Comparison of ENCODE assay signal across 28 cellular contexts in the genomic region with DNA sequence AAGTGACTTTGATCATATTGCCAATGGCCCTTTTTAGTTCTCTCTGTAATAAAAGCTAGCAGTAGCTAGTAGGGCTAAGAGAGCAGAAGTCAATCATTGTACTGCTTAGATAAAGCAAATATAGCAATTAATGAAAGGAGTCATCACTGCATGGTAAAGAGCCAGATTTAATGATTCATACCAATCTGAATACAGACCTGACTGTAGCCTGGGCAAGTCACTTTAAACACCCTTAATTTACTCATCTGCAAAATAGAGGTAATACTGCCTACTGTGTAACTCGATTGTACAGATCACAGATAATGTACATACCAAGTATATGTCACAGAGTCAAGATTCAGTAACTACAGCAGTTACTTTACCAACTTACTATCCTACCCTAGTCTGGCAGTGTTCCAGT.
DNase-seq lines count a peak whose midpoint lies in the region; ATAC-seq and TF ChIP-seq lines count a peak whose summit lies in the region.
"Had no signal": no experiment of that assay in that cellular context is flagged by ENCODE, and none has a peak within 500 bp of the region (broad histone marks: within the 10 kb centered on the region; RNA-seq: fewer than 3 reads in every experiment).

No MANE protein-coding gene starts in this region.

- H3K36me3 Mint-ChIP-seq in activated naive CD4-positive, alpha-beta T cell treated with anti-CD3 and anti-CD28 coated beads, Interleukin-2, amount 50 U/mL, for 24 hours, result peaks cover 11% of the 10 kb centered on the region

- H3K27ac Mint-ChIP-seq in activated naive CD4-positive, alpha-beta T cell treated with anti-CD3 and anti-CD28 coated beads, Interleukin-2, amount 50 U/mL, for 24 hours, result peak overlapping the region; percentile 14
- H3K27ac Mint-ChIP-seq in stimulated activated naive CD8-positive, alpha-beta T cell treated with anti-CD3 and anti-CD28 coated beads, Interleukin-15, amount 100 ng/mL, for 72 hours, result no peak overlapping the region
- H3K27ac Mint-ChIP-seq: activated CD4-positive, alpha-beta memory T cell treated with anti-CD3 and anti-CD28 coated beads, Interleukin-2, amount 10 ng/mL, durations not matched to agents 7 days and 5 days; H9 had no signal

- no peak for TF ChIP-seq POLR2A in right lobe of liver (IDR thresholded peaks at IDR 0.05)

- intact Hi-C loops in right lobe of liver (cut with DNase I), result no loop called here
- intact Hi-C loops in upper lobe of right lung (cut with DNase I), result no loop called here

- H3K9me3 ChIP-seq in right lobe of liver, result no peaks in the 10 kb centered on the region
- no peaks in the 10 kb centered on the region for H3K9me3 ChIP-seq in upper lobe of right lung
- H3K9me3 ChIP-seq: testis had no signal

- TF ChIP-seq CTCF in fibroblast of mammary gland (conservative IDR thresholded peaks at IDR 0.05; ENCODE audit: control insufficient read depth, insufficient read depth, low read depth, low read length) (no peak), right lobe of liver (IDR thresholded peaks at IDR 0.05) (no peak), upper lobe of right lung (IDR thresholded peaks at IDR 0.05) (no peak)

- H3K27me3 ChIP-seq in right lobe of liver, result no peaks in the 10 kb centered on the region
- H3K27me3 ChIP-seq in upper lobe of right lung, result no peaks in the 10 kb centered on the region
- H3K27me3 ChIP-seq: testis had no signal

- DNase-seq in activated naive CD4-positive, alpha-beta T cell treated with anti-CD3 and anti-CD28 coated beads, Interleukin-2, amount 50 U/mL, for 16 hours, result no peak
- DNase-seq in RKO (ENCODE audit: low spot score), result peak; percentile 15
- DNase-seq in fibroblast of mammary gland (ENCODE audit: low read depth), result peak; percentile 60
- DNase-seq in stimulated activated naive CD8-positive, alpha-beta T cell treated with anti-CD3 and anti-CD28 coated beads, Interleukin-15, amount 100 ng/mL, for 72 hours, result no peak
- no peak for DNase-seq in right lobe of liver
- DNase-seq in upper lobe of right lung, result no peak
- DNase-seq: ACHN; activated CD4-positive, alpha-beta memory T cell treated with anti-CD3 and anti-CD28 coated beads, Interleukin-2, amount 10 ng/mL, durations not matched to agents 7 days and 5 days; activated naive CD4-positive, alpha-beta T cell treated with Interleukin-2 at 50 U/mL for 16 hours; anterior cingulate cortex; Calu3; dermis blood vessel endothelial cell; DND-41; foreskin melanocyte; H9; mesendoderm; NCI-H1092 treated with DMSO at 0.1 percent for 48 hours; NCI-H187 treated with DMSO at 0.1 percent for 48 hours; NCI-H526 treated with DMSO at 0.1 percent for 48 hours; stimulated activated CD4-positive, alpha-beta T cell treated with anti-CD3 and anti-CD28 coated beads, Interleukin-2, amount 100 ng/mL, for 24 hours; testis had no signal

- no peaks in the 10 kb centered on the region for H3K27me3 Mint-ChIP-seq in activated naive CD4-positive, alpha-beta T cell treated with anti-CD3 and anti-CD28 coated beads, Interleukin-2, amount 50 U/mL, for 24 hours
- no peaks in the 10 kb centered on the region for H3K27me3 Mint-ChIP-seq in stimulated activated naive CD8-positive, alpha-beta T cell treated with anti-CD3 and anti-CD28 coated beads, Interleukin-15, amount 100 ng/mL, for 72 hours
- H3K27me3 Mint-ChIP-seq: activated CD4-positive, alpha-beta memory T cell treated with anti-CD3 and anti-CD28 coated beads, Interleukin-2, amount 10 ng/mL, durations not matched to agents 7 days and 5 days; central memory CD8-positive, alpha-beta T cell had no signal

- H3K27ac ChIP-seq in right lobe of liver (no peak overlapping the region), upper lobe of right lung (no peak overlapping the region)
- H3K27ac ChIP-seq: C4-2B, HL-60, testis had no signal

- H3K36me3 ChIP-seq in right lobe of liver (no peaks in the 10 kb centered on the region), upper lobe of right lung (no peaks in the 10 kb centered on the region)

- peaks cover 68% of the 10 kb centered on the region for H3K4me1 Mint-ChIP-seq in activated naive CD4-positive, alpha-beta T cell treated with anti-CD3 and anti-CD28 coated beads, Interleukin-2, amount 50 U/mL, for 24 hours
- peaks cover 70% of the 10 kb centered on the region for H3K4me1 Mint-ChIP-seq in stimulated activated naive CD8-positive, alpha-beta T cell treated with anti-CD3 and anti-CD28 coated beads, Interleukin-15, amount 100 ng/mL, for 72 hours

- no peak overlapping the region for H3K4me3 ChIP-seq in fibroblast of mammary gland (ENCODE audit: control insufficient read depth, low read depth, low read length)
- H3K4me3 ChIP-seq in right lobe of liver, result no peak overlapping the region
- H3K4me3 ChIP-seq in upper lobe of right lung, result no peak overlapping the region
- H3K4me3 ChIP-seq: smooth muscle cell, testis had no signal

- H3K4me1 ChIP-seq in right lobe of liver (peaks cover 0 to 29% (median 12%) of the 10 kb centered on the region in 4 donors), upper lobe of right lung (no peaks in the 10 kb centered on the region)
- H3K4me1 ChIP-seq: testis had no signal

- peak; percentile 44 for ATAC-seq in stimulated activated naive CD8-positive, alpha-beta T cell treated with anti-CD3 and anti-CD28 coated beads, Interleukin-15, amount 100 ng/mL, for 72 hours
- ATAC-seq in HG02884 (IDR thresholded peaks at IDR 0.05; ENCODE audit: unreplicated experiment) (no peak), right lobe of liver (no peak), upper lobe of right lung (no peak)

- no peak overlapping the region for H3K4me3 Mint-ChIP-seq in activated naive CD4-positive, alpha-beta T cell treated with anti-CD3 and anti-CD28 coated beads, Interleukin-2, amount 50 U/mL, for 24 hours
- H3K4me3 Mint-ChIP-seq in stimulated activated naive CD8-positive, alpha-beta T cell treated with anti-CD3 and anti-CD28 coated beads, Interleukin-15, amount 100 ng/mL, for 72 hours, result no peak overlapping the region
- H3K4me3 Mint-ChIP-seq: activated CD4-positive, alpha-beta memory T cell treated with anti-CD3 and anti-CD28 coated beads, Interleukin-2, amount 10 ng/mL, durations not matched to agents 7 days and 5 days; central memory CD8-positive, alpha-beta T cell; H9; T-helper 2 cell treated with Interferon-gamma antibody and Interleukin-4, amounts not matched to agents 5 μg/mL and 100 μg/mL, for 36 hours had no signal

- WGBS in right lobe of liver (ENCODE audit: insufficient coverage, low coverage, low lambda C conversion rate, missing lambda C conversion rate), result 63% methylated on average over 1 of the region's 1 CpG

- H3K9me3 Mint-ChIP-seq in activated naive CD4-positive, alpha-beta T cell treated with anti-CD3 and anti-CD28 coated beads, Interleukin-2, amount 50 U/mL, for 24 hours, result no peaks in the 10 kb centered on the region
- H3K9me3 Mint-ChIP-seq in stimulated activated naive CD8-positive, alpha-beta T cell treated with anti-CD3 and anti-CD28 coated beads, Interleukin-15, amount 100 ng/mL, for 72 hours, result no peaks in the 10 kb centered on the region
- H3K9me3 Mint-ChIP-seq: activated CD4-positive, alpha-beta memory T cell treated with anti-CD3 and anti-CD28 coated beads, Interleukin-2, amount 10 ng/mL, durations not matched to agents 7 days and 5 days; central memory CD8-positive, alpha-beta T cell; H9; T-helper 2 cell treated with Interferon-gamma antibody and Interleukin-4, amounts not matched to agents 5 μg/mL and 100 μg/mL, for 36 hours had no signal

Comparison
In these comparisons a context has a peak if more than half of its experiments do, and no peak if none do; other contexts are left out.
1. DNase-seq: peak in RKO (single experiment) and fibroblast of mammary gland (single experiment); none in activated naive CD4-positive, alpha-beta T cell treated with anti-CD3 and anti-CD28 coated beads, Interleukin-2, amount 50 U/mL, for 16 hours (single experiment), stimulated activated naive CD8-positive, alpha-beta T cell treated with anti-CD3 and anti-CD28 coated beads, Interleukin-15, amount 100 ng/mL, for 72 hours (0 of 2), right lobe of liver (0 of 3) and upper lobe of right lung (single experiment).